ENCODE assay signal across 16 cellular contexts in the genomic region with DNA sequence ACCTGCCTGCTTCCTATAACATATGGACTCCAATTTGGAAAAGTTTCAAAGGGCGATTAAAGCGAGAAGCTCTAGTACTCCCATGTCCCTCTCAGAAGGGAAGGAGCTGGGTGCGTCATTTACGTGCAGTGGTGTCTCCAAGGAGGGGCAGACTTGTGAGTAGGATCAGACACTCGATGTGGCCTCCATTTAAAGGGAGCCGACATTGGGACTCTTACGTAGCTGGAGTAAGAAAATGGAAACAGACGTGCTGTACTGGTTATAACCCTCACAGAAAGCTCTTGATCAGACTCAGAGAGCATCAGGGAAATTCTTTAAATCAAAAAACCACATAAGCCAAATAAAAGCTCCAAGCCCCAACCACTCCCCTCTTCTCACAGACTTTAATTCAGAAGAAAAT.
DNase-seq lines count a peak whose midpoint lies in the region; ATAC-seq and TF ChIP-seq lines count a peak whose summit lies in the region.
"Had no signal": no experiment of that assay in that cellular context is flagged by ENCODE, and none has a peak within 500 bp of the region (broad histone marks: within the 10 kb centered on the region; RNA-seq: fewer than 3 reads in every experiment).

No MANE protein-coding gene starts in this region.

- POLR2A ChIA-PET in CD8-positive, alpha-beta memory T cell (lab: Charles Lee), result no interaction called here

- no peaks in the 10 kb centered on the region for H3K9me3 Mint-ChIP-seq in CD8-positive, alpha-beta memory T cell

- H3K27ac ChIP-seq in gastroesophageal sphincter (peak overlapping the region in 3 of 4 donors; percentile 78 to 88 (median 88)), skeletal muscle tissue (ENCODE audit: low read depth, low read length) (peak overlapping the region; percentile 65), upper lobe of right lung (no peak overlapping the region)
- no peak overlapping the region for H3K27ac ChIP-seq in CD8-positive, alpha-beta memory T cell (ENCODE audit: low read depth, low read length)
- H3K27ac ChIP-seq: GM23248 had no signal

- no peak for TF ChIP-seq POLR2A in gastroesophageal sphincter (IDR thresholded peaks at IDR 0.05)

- H3K4me3 Mint-ChIP-seq in CD8-positive, alpha-beta memory T cell, result no peak overlapping the region

- intact Hi-C loops in Right ventricle myocardium superior (cut with DNase I) (no loop called here), left cardiac atrium (cut with DNase I) (no loop called here), upper lobe of right lung (cut with DNase I) (no loop called here)

- no peak overlapping the region for H3K27ac Mint-ChIP-seq in CD8-positive, alpha-beta memory T cell

- H3K27me3 ChIP-seq in gastroesophageal sphincter (no peaks in the 10 kb centered on the region), skeletal muscle tissue (ENCODE audit: control insufficient read depth in 3 of 3, insufficient read depth in 3 of 3, low read length in 3 of 3) (no peaks in the 10 kb centered on the region), upper lobe of right lung (no peaks in the 10 kb centered on the region)
- H3K27me3 ChIP-seq in CD8-positive, alpha-beta memory T cell (ENCODE audit: insufficient read depth, low read length, poor library complexity, severe bottlenecking), result no peaks in the 10 kb centered on the region

- 91 to 96% methylated on average over 6 to 7 of the region's 8 CpGs for WGBS in gastroesophageal sphincter (ENCODE audit: low coverage in 1 of 2), 2 donors

- peaks cover 0 to 46% (median 3%) of the 10 kb centered on the region in 3 donors for H3K4me1 ChIP-seq in gastroesophageal sphincter
- peaks cover 22 to 32% (median 26%) of the 10 kb centered on the region in 3 donors for H3K4me1 ChIP-seq in skeletal muscle tissue (ENCODE audit: control insufficient read depth in 3 of 3, insufficient read depth in 3 of 3, low read length in 3 of 3)
- H3K4me1 ChIP-seq in CD8-positive, alpha-beta memory T cell (ENCODE audit: insufficient read depth, low read length), result no peaks in the 10 kb centered on the region
- no peaks in the 10 kb centered on the region for H3K4me1 ChIP-seq in upper lobe of right lung

- H3K9ac ChIP-seq in skeletal muscle tissue (ENCODE audit: low read depth in 1 of 3, low read length in 3 of 3), result peak overlapping the region in 2 of 3 donors; percentile 2 to 30
- H3K9ac ChIP-seq: GM23248 had no signal

- H3K9me3 ChIP-seq in gastroesophageal sphincter, result no peaks in the 10 kb centered on the region
- H3K9me3 ChIP-seq in skeletal muscle tissue (ENCODE audit: control insufficient read depth in 3 of 3, low read length in 3 of 3), result no peaks in the 10 kb centered on the region
- no peaks in the 10 kb centered on the region for H3K9me3 ChIP-seq in CD8-positive, alpha-beta memory T cell (ENCODE audit: low read length)
- no peaks in the 10 kb centered on the region for H3K9me3 ChIP-seq in upper lobe of right lung

- no peaks in the 10 kb centered on the region for H3K36me3 ChIP-seq in gastroesophageal sphincter
- no peaks in the 10 kb centered on the region for H3K36me3 ChIP-seq in skeletal muscle tissue (ENCODE audit: control insufficient read depth in 3 of 3, insufficient read depth in 3 of 3, low read length in 3 of 3)
- H3K36me3 ChIP-seq in CD8-positive, alpha-beta memory T cell (ENCODE audit: insufficient read depth, low read length), result no peaks in the 10 kb centered on the region
- H3K36me3 ChIP-seq in upper lobe of right lung, result no peaks in the 10 kb centered on the region

- CTCF ChIA-PET in CD8-positive, alpha-beta memory T cell (lab: Charles Lee), result no interaction called here

- H3K4me1 Mint-ChIP-seq in CD8-positive, alpha-beta memory T cell, result no peaks in the 10 kb centered on the region

- no peaks in the 10 kb centered on the region for H3K36me3 Mint-ChIP-seq in CD8-positive, alpha-beta memory T cell

- no peak for TF ChIP-seq EP300 in gastroesophageal sphincter (IDR thresholded peaks at IDR 0.05)

- ATAC-seq in Right ventricle myocardium superior (ENCODE audit: poor library complexity) (no peak), left cardiac atrium (no peak), gastroesophageal sphincter (no peak), upper lobe of right lung (no peak)
- ATAC-seq: HCT116 had no signal

- H3K4me3 ChIP-seq in gastroesophageal sphincter (no peak overlapping the region), skeletal muscle tissue (ENCODE audit: low read length in 3 of 3) (no peak overlapping the region), upper lobe of right lung (no peak overlapping the region)
- H3K4me3 ChIP-seq in CD8-positive, alpha-beta memory T cell (ENCODE audit: low read length), result no peak overlapping the region
- H3K4me3 ChIP-seq: GM23248 had no signal

- peaks cover 0 to 4% of the 10 kb centered on the region in 2 donors for H3K27me3 Mint-ChIP-seq in CD8-positive, alpha-beta memory T cell

- TF ChIP-seq CTCF in gastroesophageal sphincter (IDR thresholded peaks at IDR 0.05) (no peak), upper lobe of right lung (IDR thresholded peaks at IDR 0.05) (no peak)

- DNase-seq in Right ventricle myocardium superior, result peak; percentile 1
- no peak for DNase-seq in left cardiac atrium
- no peak for DNase-seq in KG1 (lab: John Stamatoyannopoulos, UW)
- no peak for DNase-seq in CD8-positive, alpha-beta memory T cell
- no peak for DNase-seq in upper lobe of right lung
- no peak for DNase-seq in T-helper 1 cell
- DNase-seq: Calu3, DND-41, GF-D8, GM23248, IMR-90, NCI-H2107, SIG-M5 had no signal

Comparison
In these comparisons a context has a peak if more than half of its experiments do, and no peak if none do; other contexts are left out.
1. H3K27ac ChIP-seq: peak in gastroesophageal sphincter (3 of 4) and skeletal muscle tissue (single experiment); none in CD8-positive, alpha-beta memory T cell (single experiment) and upper lobe of right lung (single experiment).